Comparison of ENCODE assay signal across 13 cellular contexts in genomic region chr12:89661706-89662330, GRCh38. TPM values are rescaled to one million over a fixed set of nuclear protein-coding genes. Genes with fewer than 3 reads are reported as not detected.
A peak's percentile ranks its signal among the peaks of the same experiment; 100 is the strongest.
DNase-seq lines count a peak whose midpoint lies in the region; ATAC-seq, FAIRE-seq and TF ChIP-seq lines count a peak whose summit lies in the region.
"Had no signal": no experiment of that assay in that cellular context is flagged by ENCODE, and none has a peak within 500 bp of the region (broad histone marks: within the 10 kb centered on the region; RNA-seq: fewer than 3 reads in every experiment).

No MANE protein-coding gene starts in this region.

- ATAC-seq in GM18498 (IDR thresholded peaks at IDR 0.05; ENCODE audit: unreplicated experiment): peak; percentile 44
- peak; percentile 38 for ATAC-seq in GM21390 (IDR thresholded peaks at IDR 0.05; ENCODE audit: unreplicated experiment)
- ATAC-seq in naive thymus-derived CD8-positive, alpha-beta T cell: peak; percentile 28 to 58

- POLR2A ChIA-PET in naive thymus-derived CD8-positive, alpha-beta T cell (lab: Charles Lee): interaction anchor here (0.7 to 1.0 kb wide), 2 partner anchors 11 to 47 kb away, joined by 3 read pairs; partner anchors contain the start of gene ATP2B1

- no peaks in the 10 kb centered on the region for H3K9me3 Mint-ChIP-seq in IgD-negative memory B cell
- no peaks in the 10 kb centered on the region for H3K9me3 Mint-ChIP-seq in naive thymus-derived CD8-positive, alpha-beta T cell

- H3K27ac Mint-ChIP-seq in IgD-negative memory B cell: peak overlapping the region; percentile 18 to 93 (median 23)
- peak overlapping the region in 6 of 10 donors; percentile 14 to 65 (median 24) for H3K27ac Mint-ChIP-seq in naive thymus-derived CD8-positive, alpha-beta T cell

- no peak for TF ChIP-seq CTCF in D721Med (IDR thresholded peaks at IDR 0.05; ENCODE audit: insufficient read depth, missing control alignments)

- H3K4me3 Mint-ChIP-seq in IgD-negative memory B cell: peak overlapping the region in 3 of 4 donors; percentile 6 to 77 (median 74)
- H3K4me3 Mint-ChIP-seq in naive thymus-derived CD8-positive, alpha-beta T cell: peak overlapping the region in 8 of 10 donors; percentile 3 to 41 (median 10)

- DNase-seq in naive thymus-derived CD8-positive, alpha-beta T cell: no peak
- DNase-seq in D721Med (ENCODE audit: insufficient read length, low spot score): no peak
- DNase-seq in NCI-H2081 treated with DMSO at 0.1 percent for 48 hours (lab: John Stamatoyannopoulos, UW): no peak
- no peak for DNase-seq in kidney glomerular epithelial cell (lab: John Stamatoyannopoulos, UW)
- DNase-seq in A172 (ENCODE audit: low spot score): no peak
- DNase-seq: C1 segment of cervical spinal cord, NCI-H1417 treated with DMSO at 0.1 percent for 48 hours, SHP77, substantia nigra had no signal

- peaks cover 60 to 72% (median 62%) of the 10 kb centered on the region in 3 donors for H3K4me1 Mint-ChIP-seq in IgD-negative memory B cell
- H3K4me1 Mint-ChIP-seq in naive thymus-derived CD8-positive, alpha-beta T cell: peaks cover 29 to 87% (median 69%) of the 10 kb centered on the region in 4 donors

- H3K27me3 Mint-ChIP-seq in IgD-negative memory B cell: no peaks in the 10 kb centered on the region
- H3K27me3 Mint-ChIP-seq in naive thymus-derived CD8-positive, alpha-beta T cell: no peaks in the 10 kb centered on the region

- H3K36me3 Mint-ChIP-seq in IgD-negative memory B cell: peaks cover 2% of the 10 kb centered on the region
- peaks cover 0 to 5% (median 0%) of the 10 kb centered on the region in 3 donors for H3K36me3 Mint-ChIP-seq in naive thymus-derived CD8-positive, alpha-beta T cell

- no peak for FAIRE-seq in D721Med (lab: Jason Lieb, UNC)
- FAIRE-seq: TTC549 had no signal

RNA-seq across cellular contexts. Expression of gene ATP2B1, which starts 46.8 kb away (rescaled TPM):
- polyA plus RNA-seq in IgD-negative memory B cell: 102 TPM
- 10 to 100 TPM; 52.2 to 52.5 TPM for total RNA-seq in naive thymus-derived CD8-positive, alpha-beta T cell
- polyA plus RNA-seq in naive thymus-derived CD8-positive, alpha-beta T cell: 10 to 100 TPM; 16.3 to 30.9 (median 26.4) TPM
- 42.8 and 54.7 TPM in 2 replicates for total RNA-seq in A172 (2014; rRNA removed; shearing (Covaris generic))
